ENCODE assay signal across 11 cellular contexts in the genomic region with DNA sequence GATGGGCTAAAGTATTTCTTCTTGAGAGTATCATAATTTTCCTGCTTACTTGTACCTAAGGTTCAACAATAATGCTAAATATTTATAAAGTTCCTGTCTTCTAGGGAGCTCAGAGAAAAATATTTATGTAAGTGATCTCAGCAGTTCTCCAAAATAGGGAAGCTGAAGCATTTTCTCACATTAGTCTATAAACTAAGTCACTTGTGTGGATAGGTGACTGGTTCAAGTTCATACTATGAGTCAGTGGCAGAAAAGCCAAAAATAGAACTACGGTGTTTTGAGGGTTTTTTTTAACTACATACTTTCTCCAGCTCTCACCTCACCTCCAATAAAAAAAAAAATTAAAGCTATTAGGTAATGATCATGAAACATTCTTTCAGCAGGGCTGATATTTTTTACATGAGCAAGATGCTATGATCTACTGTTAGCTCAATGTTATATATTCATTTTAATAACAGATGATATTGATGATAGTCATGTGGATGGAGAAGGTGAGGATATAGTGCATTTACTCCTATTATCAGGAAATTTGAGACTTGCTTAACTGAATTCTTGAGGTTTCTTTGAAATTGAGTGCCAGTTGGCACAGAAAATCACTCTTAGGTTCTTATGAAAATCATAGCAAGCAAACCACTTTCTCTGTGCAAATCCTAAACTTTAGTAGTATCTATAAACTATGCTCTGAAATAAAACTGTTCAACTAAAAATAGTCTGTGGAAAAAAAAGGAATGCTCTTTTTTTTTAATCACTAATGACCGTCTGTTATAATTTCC. TPM values are rescaled to one million over a fixed set of nuclear protein-coding genes. Genes with fewer than 3 reads are reported as not detected.
A peak's percentile ranks its signal among the peaks of the same experiment; 100 is the strongest.
DNase-seq lines count a peak whose midpoint lies in the region; ATAC-seq and TF ChIP-seq lines count a peak whose summit lies in the region.
"Had no signal": no experiment of that assay in that cellular context is flagged by ENCODE, and none has a peak within 500 bp of the region (broad histone marks: within the 10 kb centered on the region; RNA-seq: fewer than 3 reads in every experiment).

No MANE protein-coding gene starts in this region.

- no peak for TF ChIP-seq POLR2A in GM18505 (IDR thresholded peaks at IDR 0.05; ENCODE audit: borderline replicate concordance, extremely low read depth, insufficient read depth, insufficient read length)

- no peaks in the 10 kb centered on the region for H3K9me3 ChIP-seq in OCI-LY7 (ENCODE audit: low read length)

- peak; percentile 26 for DNase-seq in fibroblast of villous mesenchyme (ENCODE audit: low read depth)
- DNase-seq in cardiac septum (ENCODE audit: low spot score) = no peak
- no peak for DNase-seq in activated CD4-positive, alpha-beta T cell treated with anti-CD3 and anti-CD28 coated beads for 48 hours
- DNase-seq in HUDEP-2 (lab: John Stamatoyannopoulos, UW; ENCODE audit: unreplicated experiment in 76 of 76) = no peak
- no peak for DNase-seq in OCI-LY7 (ENCODE audit: low spot score)
- DNase-seq: activated CD4-positive, alpha-beta T cell treated with anti-CD3 and anti-CD28 coated beads for 1 hour; NCI-H748 treated with DMSO at 0.1 percent for 48 hours had no signal

- no peaks in the 10 kb centered on the region for H3K79me2 ChIP-seq in OCI-LY7 (ENCODE audit: insufficient read depth, low read depth, low read length)

- H3K4me2 ChIP-seq in OCI-LY7 (ENCODE audit: low read length) = no peak overlapping the region

- H3K4me3 ChIP-seq in fibroblast of villous mesenchyme (ENCODE audit: low read depth, low read length) (no peak overlapping the region), OCI-LY7 (ENCODE audit: low read depth, low read length, poor library complexity, severe bottlenecking) (no peak overlapping the region)

- TF ChIP-seq CTCF in fibroblast of villous mesenchyme (IDR thresholded peaks at IDR 0.05; ENCODE audit: insufficient read depth, low read depth, low read length) = no peak
- no peak for TF ChIP-seq CTCF in OCI-LY7 (conservative IDR thresholded peaks at IDR 0.05; ENCODE audit: low read length)

- H3K36me3 ChIP-seq in OCI-LY7 (ENCODE audit: insufficient read depth, low read length) = no peaks in the 10 kb centered on the region; the same call in 1 of the 2 replicates

- no peak overlapping the region for H3K27ac ChIP-seq in OCI-LY7 (ENCODE audit: low read depth, low read length, poor library complexity, severe bottlenecking)

- H3K4me1 ChIP-seq in OCI-LY7 (ENCODE audit: insufficient read depth, low read length, poor library complexity, severe bottlenecking) = no peaks in the 10 kb centered on the region

- ATAC-seq in GM18505 (IDR thresholded peaks at IDR 0.05; ENCODE audit: unreplicated experiment) (peak; percentile 54), GM21723 (IDR thresholded peaks at IDR 0.05; ENCODE audit: unreplicated experiment) (peak; percentile 64), HG03442 (IDR thresholded peaks at IDR 0.05; ENCODE audit: unreplicated experiment) (peak; percentile 61)

- no peaks in the 10 kb centered on the region for H4K20me1 ChIP-seq in OCI-LY7 (ENCODE audit: insufficient read depth, low read length)

- POLR2A ChIA-PET in OCI-LY7 (lab: Charles Lee) = interaction anchor here (0.6 to 1.3 kb wide), 6 partner anchors 10 to 1701 kb away, joined by 3 to 5 read pairs (median 3); no protein-coding TSS in a partner anchor

- H2AFZ ChIP-seq in OCI-LY7 (ENCODE audit: low read length) = no peak overlapping the region

- no TSS peak for BruUV-seq in OCI-LY7 (replicated peaks; lab: Mats Ljungman, UMichigan)

- CTCF ChIA-PET in OCI-LY7 (lab: Charles Lee; ENCODE audit: unreplicated experiment) = no interaction called here

- H3K9me2 ChIP-seq in OCI-LY7 (ENCODE audit: insufficient read depth, low read length) = no peaks in the 10 kb centered on the region

- intact Hi-C loops in cardiac septum (cut with DNase I) = no loop called here
- intact Hi-C loops in OCI-LY7 (cut with micrococcal nuclease; ENCODE audit: unreplicated experiment) = no loop called here

RNA-seq across cellular contexts. Expression of a gene that starts 4.1 kb away (rescaled TPM):
- total RNA-seq in fibroblast of villous mesenchyme (15.1 and 25.4 TPM in 2 replicates), cardiac septum (1.6 TPM), OCI-LY7 (2022) (0.20 and 0.74 TPM in 2 replicates)
- 0.05 TPM in 1 of 2 replicates, not detected in the other for total RNA-seq in OCI-LY7 (2014; rRNA removed; shearing (Covaris generic))
- total RNA-seq: HT-29 had no signal
